Comparison of ENCODE assay signal across 18 cellular contexts in the genomic region with DNA sequence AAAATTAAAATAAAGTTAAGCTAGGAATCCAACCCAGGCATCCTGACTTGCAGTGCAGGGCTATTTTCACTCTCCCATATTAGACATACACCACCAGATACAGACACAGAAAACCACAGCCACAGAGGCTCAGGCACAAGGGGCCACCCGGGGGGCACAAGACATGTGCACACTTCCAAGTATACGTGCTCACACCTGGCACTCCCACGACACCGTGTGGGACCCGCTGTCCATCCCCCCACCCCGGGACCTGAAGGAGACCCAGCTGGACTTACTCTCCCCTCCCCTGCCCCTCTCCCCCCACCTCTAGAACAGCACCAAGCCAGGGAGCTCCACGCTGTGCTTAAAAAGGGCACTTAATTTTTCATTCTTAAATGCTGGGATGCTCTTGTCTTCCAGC.
DNase-seq lines count a peak whose midpoint lies in the region; ATAC-seq and TF ChIP-seq lines count a peak whose summit lies in the region.
"Had no signal": no experiment of that assay in that cellular context is flagged by ENCODE, and none has a peak within 500 bp of the region (broad histone marks: within the 10 kb centered on the region; RNA-seq: fewer than 3 reads in every experiment).

No MANE protein-coding gene starts in this region.

- H3K36me3 ChIP-seq in heart right ventricle (no peaks in the 10 kb centered on the region), mesendoderm (ENCODE audit: control insufficient read depth, insufficient read depth, low read length) (no peaks in the 10 kb centered on the region)

- H2BK120ac ChIP-seq in mesendoderm (ENCODE audit: low read depth, low read length): peak overlapping the region; percentile 16

- no peaks in the 10 kb centered on the region for H3K36me3 Mint-ChIP-seq in chondrocyte (ENCODE audit: low read depth)
- H3K36me3 Mint-ChIP-seq in naive thymus-derived CD8-positive, alpha-beta T cell: no peaks in the 10 kb centered on the region
- H3K36me3 Mint-ChIP-seq: CD4-positive, alpha-beta memory T cell had no signal

- peak overlapping the region; percentile 99 for H2BK5ac ChIP-seq in mesendoderm (ENCODE audit: low read length)

- peak overlapping the region; percentile 24 for H3K18ac ChIP-seq in mesendoderm (ENCODE audit: low read length)

- H3K27ac Mint-ChIP-seq in chondrocyte (ENCODE audit: unreplicated experiment): no peak overlapping the region
- no peak overlapping the region for H3K27ac Mint-ChIP-seq in naive thymus-derived CD8-positive, alpha-beta T cell
- H3K27ac Mint-ChIP-seq: B cell; CD4-positive, alpha-beta memory T cell had no signal

- DNase-seq in Right ventricle myocardium inferior (ENCODE audit: missing footprints) (peak; percentile 50), heart right ventricle (no peak), chondrocyte (ENCODE audit: low spot score) (peak; percentile 59), mesendoderm (no peak), NCI-H1048 (lab: John Stamatoyannopoulos, UW) (no peak), head of caudate nucleus (no peak)
- no peak for DNase-seq in naive thymus-derived CD8-positive, alpha-beta T cell
- DNase-seq: C1 segment of cervical spinal cord; Calu3; CD4-positive, alpha-beta memory T cell; COR-L47; DMS53; DMS79 treated with DMSO at 0.1 percent for 48 hours; GOT3; H7; HCEC 1CT had no signal

- H3K79me1 ChIP-seq in mesendoderm (ENCODE audit: low read length): no peaks in the 10 kb centered on the region

- no peak overlapping the region for H3K4me3 ChIP-seq in heart right ventricle
- no peak overlapping the region for H3K4me3 ChIP-seq in mesendoderm (ENCODE audit: low read length)

- POLR2A ChIA-PET in naive thymus-derived CD8-positive, alpha-beta T cell (lab: Charles Lee): interaction anchor here (0.7 kb wide), 1 partner anchor 74 kb away, joined by 3 read pairs; a partner anchor contains a TSS

- no peaks in the 10 kb centered on the region for H3K9me3 ChIP-seq in heart right ventricle

- no peak overlapping the region for H4K8ac ChIP-seq in mesendoderm (ENCODE audit: low read depth, low read length)

- TF ChIP-seq CTCF in heart right ventricle (IDR thresholded peaks at IDR 0.05) (no peak), chondrocyte (IDR thresholded peaks at IDR 0.05) (no peak)

- H3K56ac ChIP-seq in mesendoderm (ENCODE audit: low read length): peak overlapping the region; percentile 90

- no peak overlapping the region for H4K5ac ChIP-seq in mesendoderm (ENCODE audit: low read length)

- H2BK15ac ChIP-seq in mesendoderm (replicated peaks; ENCODE audit: low read depth): no peak overlapping the region

- H3K27me3 ChIP-seq in heart right ventricle (peaks cover 0 to 85% (median 54%) of the 10 kb centered on the region in 7 donors), mesendoderm (ENCODE audit: insufficient read depth, low read length, poor library complexity) (no peaks in the 10 kb centered on the region)

- no peaks in the 10 kb centered on the region for H3K79me2 ChIP-seq in mesendoderm (ENCODE audit: control insufficient read depth, insufficient read depth, low read length)

- H2AK5ac ChIP-seq in mesendoderm (ENCODE audit: low read length): peak overlapping the region; percentile 94

- no peak overlapping the region for H3K27ac ChIP-seq in heart right ventricle
- no peak overlapping the region for H3K27ac ChIP-seq in mesendoderm (ENCODE audit: low read depth, low read length)
- H3K27ac ChIP-seq: 22Rv1 had no signal

- H3K4me3 Mint-ChIP-seq in chondrocyte (ENCODE audit: unreplicated experiment): no peak overlapping the region
- H3K4me3 Mint-ChIP-seq in naive thymus-derived CD8-positive, alpha-beta T cell: no peak overlapping the region
- H3K4me3 Mint-ChIP-seq: B cell; CD4-positive, alpha-beta memory T cell had no signal

- H3K9me3 Mint-ChIP-seq in chondrocyte (ENCODE audit: low read depth): no peaks in the 10 kb centered on the region
- H3K9me3 Mint-ChIP-seq in naive thymus-derived CD8-positive, alpha-beta T cell: no peaks in the 10 kb centered on the region

- no peak overlapping the region for H3K23ac ChIP-seq in mesendoderm (ENCODE audit: low read length)

- intact Hi-C loops in Right ventricle myocardium inferior (cut with DNase I) (no loop called here), heart right ventricle (cut with DNase I) (loop anchor here in 1 of 10 donors (5.0 kb wide), 1 partner anchor 356 kb away; no protein-coding TSS in a partner anchor), head of caudate nucleus (cut with DNase I) (no loop called here)

- peak overlapping the region; percentile 25 for H3K4ac ChIP-seq in mesendoderm (ENCODE audit: low read depth, low read length)

- ATAC-seq in Right ventricle myocardium inferior (no peak), heart right ventricle (no peak)
- no peak for ATAC-seq in naive thymus-derived CD8-positive, alpha-beta T cell

- 55 to 62% methylated on average over 7 of the region's 7 CpGs for WGBS in heart right ventricle, 2 donors
- no CpG with 5 or more reads among the region's 7 CpGs for WGBS in mesendoderm (ENCODE audit: extremely low coverage, insufficient coverage, low lambda C conversion rate)

- no peak overlapping the region for H3K4me2 ChIP-seq in mesendoderm (ENCODE audit: low read length)

- H3K4me1 ChIP-seq in heart right ventricle (no peaks in the 10 kb centered on the region), mesendoderm (ENCODE audit: control insufficient read depth, low read depth, low read length) (peaks cover 9% of the 10 kb centered on the region)

- peak overlapping the region; percentile 26 for H3K9ac ChIP-seq in mesendoderm (ENCODE audit: low read length)

- no peaks in the 10 kb centered on the region for H3K4me1 Mint-ChIP-seq in chondrocyte (ENCODE audit: low read depth)
- H3K4me1 Mint-ChIP-seq in naive thymus-derived CD8-positive, alpha-beta T cell: peaks cover 0 to 6% (median 2%) of the 10 kb centered on the region in 4 donors
- H3K4me1 Mint-ChIP-seq: B cell; CD4-positive, alpha-beta memory T cell had no signal

- peaks cover 9% of the 10 kb centered on the region for H3K27me3 Mint-ChIP-seq in chondrocyte (ENCODE audit: low read depth)
- H3K27me3 Mint-ChIP-seq in naive thymus-derived CD8-positive, alpha-beta T cell: peaks cover 2 to 15% (median 10%) of the 10 kb centered on the region in 5 donors

Comparison
In these comparisons a context has a peak if more than half of its experiments do, and no peak if none do; other contexts are left out.
1. DNase-seq: peak in Right ventricle myocardium inferior (single experiment) and chondrocyte (single experiment); none in heart right ventricle (0 of 2), mesendoderm (single experiment), naive thymus-derived CD8-positive, alpha-beta T cell (0 of 10), NCI-H1048 (single experiment) and head of caudate nucleus (0 of 42).